19 cellular contexts compared by ENCODE assay signal in the genomic region with DNA sequence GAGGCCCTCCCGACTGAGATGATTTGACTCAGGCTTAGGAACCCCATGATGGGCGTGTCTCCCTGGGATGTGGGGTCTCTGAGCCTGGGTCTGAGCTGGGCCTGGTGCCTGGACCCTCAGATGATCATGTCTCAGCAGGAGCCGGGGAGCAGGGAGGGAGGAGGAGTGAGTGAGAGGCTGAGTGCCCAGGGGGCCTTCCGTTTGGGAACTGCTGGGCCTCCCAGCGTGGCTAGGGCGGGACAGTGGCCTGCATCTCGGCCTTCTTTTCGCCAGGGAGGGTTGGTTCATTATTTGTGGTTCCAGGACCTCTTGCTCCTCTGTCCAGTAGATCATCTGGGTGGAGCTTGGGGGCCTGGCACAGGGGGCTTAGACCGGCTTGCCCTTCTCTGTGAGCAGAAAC. TPM values are rescaled to one million over a fixed set of nuclear protein-coding genes. Genes with fewer than 3 reads are reported as not detected.
DNase-seq lines count a peak whose midpoint lies in the region; TF ChIP-seq lines count a peak whose summit lies in the region.
"Had no signal": no experiment of that assay in that cellular context is flagged by ENCODE, and none has a peak within 500 bp of the region (broad histone marks: within the 10 kb centered on the region; RNA-seq: fewer than 3 reads in every experiment).

No MANE protein-coding gene starts in this region.

- in situ Hi-C loops in GM23248 (cut with MboI): no loop called here

- H3K79me2 ChIP-seq in GM23248 (ENCODE audit: insufficient read depth): peaks cover 99% of the 10 kb centered on the region

- no peak overlapping the region for H3K23ac ChIP-seq in neuronal stem cell (ENCODE audit: low read depth, low read length, poor library complexity)

- peaks cover 39% of the 10 kb centered on the region for H3F3A ChIP-seq in GM23248 (ENCODE audit: insufficient read depth)

- H3K27ac ChIP-seq in GM23248: peak overlapping the region; percentile 99
- H3K27ac ChIP-seq in SK-N-MC: peak overlapping the region; percentile 96
- no peak overlapping the region for H3K27ac ChIP-seq in neuronal stem cell (replicated peaks; ENCODE audit: low read length)
- peak overlapping the region; percentile 58 for H3K27ac ChIP-seq in vagina
- H3K27ac ChIP-seq in right atrium auricular region: no peak overlapping the region
- H3K27ac ChIP-seq: BLaER1 had no signal

- H4K8ac ChIP-seq in neuronal stem cell (ENCODE audit: low read depth, low read length): no peak overlapping the region

- no peaks in the 10 kb centered on the region for H3K79me1 ChIP-seq in neuronal stem cell (ENCODE audit: low read depth, low read length)

- DNase-seq in GM23248: peak; percentile 33
- DNase-seq in SK-N-MC (ENCODE audit: low read depth, low spot score): no peak
- no peak for DNase-seq in neuronal stem cell (ENCODE audit: low spot score)
- DNase-seq in vagina (ENCODE audit: extremely low spot score in 2 of 2): no peak
- DNase-seq in right atrium auricular region (ENCODE audit: low spot score): no peak
- no peak for DNase-seq in LoVo (ENCODE audit: low spot score)
- no peak for DNase-seq in activated naive CD8-positive, alpha-beta T cell treated with anti-CD3 and anti-CD28 coated beads for 36 hours
- DNase-seq: CD4-positive, alpha-beta memory T cell; DMS153; NCI-H1105; NCI-H146; NCI-H2029; NCI-H2227 treated with DMSO at 0.1 percent for 48 hours; NCI-H510A treated with DMSO at 0.1 percent for 48 hours; NCI-H748 treated with DMSO at 0.1 percent for 48 hours; SIG-M5 had no signal

- peak overlapping the region; percentile 94 for H3K9ac ChIP-seq in GM23248
- H3K9ac ChIP-seq in SK-N-MC (ENCODE audit: insufficient read length): no peak overlapping the region
- H3K9ac ChIP-seq in neuronal stem cell (ENCODE audit: low read depth, low read length, poor library complexity): no peak overlapping the region
- H3K9ac ChIP-seq: BLaER1 had no signal

- H3K36me3 Mint-ChIP-seq in activated naive CD8-positive, alpha-beta T cell treated with anti-CD3 and anti-CD28 coated beads for 36 hours: no peaks in the 10 kb centered on the region
- H3K36me3 Mint-ChIP-seq: CD4-positive, alpha-beta memory T cell had no signal

- no peak overlapping the region for H3K18ac ChIP-seq in neuronal stem cell (ENCODE audit: low read length)

- no peaks in the 10 kb centered on the region for H3K9me2 ChIP-seq in GM23248 (ENCODE audit: insufficient read depth)

- H3K27ac Mint-ChIP-seq in activated naive CD8-positive, alpha-beta T cell treated with anti-CD3 and anti-CD28 coated beads for 36 hours: no peak overlapping the region
- H3K27ac Mint-ChIP-seq: CD4-positive, alpha-beta memory T cell had no signal

- H4K91ac ChIP-seq in neuronal stem cell (ENCODE audit: low read depth, low read length, poor library complexity): no peak overlapping the region

- no peak overlapping the region for H2BK12ac ChIP-seq in neuronal stem cell (ENCODE audit: low read length)

- intact Hi-C loops in vagina (cut with DNase I): no loop called here

- H3K4me3 ChIP-seq in GM23248 (0 out of 2 replicates have a peak overlapping the region, but pooled peaks have one; percentile 82), SK-N-MC (peak overlapping the region; percentile 31), neuronal stem cell (ENCODE audit: low read length in 2 of 2) (no peak overlapping the region), vagina (no peak overlapping the region), right atrium auricular region (no peak overlapping the region)
- H3K4me3 ChIP-seq: BLaER1, K562 had no signal

- no peaks in the 10 kb centered on the region for H4K20me1 ChIP-seq in GM23248 (ENCODE audit: insufficient read depth)
- H4K20me1 ChIP-seq: BLaER1 had no signal

- no peaks in the 10 kb centered on the region for H3K4me1 Mint-ChIP-seq in activated naive CD8-positive, alpha-beta T cell treated with anti-CD3 and anti-CD28 coated beads for 36 hours
- H3K4me1 Mint-ChIP-seq: CD4-positive, alpha-beta memory T cell had no signal

- H2BK120ac ChIP-seq in neuronal stem cell (ENCODE audit: low read depth, low read length): no peak overlapping the region

- peak overlapping the region; percentile 23 for H2AK5ac ChIP-seq in neuronal stem cell (ENCODE audit: low read depth, low read length)

- H2AFZ ChIP-seq in GM23248 (no peak overlapping the region), neuronal stem cell (ENCODE audit: low read length) (no peak overlapping the region)

- no peak for TF ChIP-seq POLR2A in vagina (IDR thresholded peaks at IDR 0.05)

- no peak overlapping the region for H3K4ac ChIP-seq in neuronal stem cell (ENCODE audit: low read length)

- H3K27me3 ChIP-seq in GM23248 (replicated peaks; ENCODE audit: insufficient read depth) (no peaks in the 10 kb centered on the region), neuronal stem cell (ENCODE audit: control insufficient read depth in 3 of 3, insufficient read depth in 3 of 3, low read depth in 1 of 3, low read length in 3 of 3) (peaks cover 0 to 77% (median 2%) of the 10 kb centered on the region in 3 experiments), vagina (no peaks in the 10 kb centered on the region), right atrium auricular region (peaks cover 0 to 8% of the 10 kb centered on the region in 2 donors)

- peak overlapping the region; percentile 38 for H2BK15ac ChIP-seq in neuronal stem cell (ENCODE audit: low read length)

- no peak overlapping the region for H3K14ac ChIP-seq in neuronal stem cell (ENCODE audit: low read length)

- no peak overlapping the region for H3K4me3 Mint-ChIP-seq in activated naive CD8-positive, alpha-beta T cell treated with anti-CD3 and anti-CD28 coated beads for 36 hours

- H3K27me3 Mint-ChIP-seq in activated naive CD8-positive, alpha-beta T cell treated with anti-CD3 and anti-CD28 coated beads for 36 hours: peaks cover 22% of the 10 kb centered on the region

- H3K9me3 Mint-ChIP-seq in activated naive CD8-positive, alpha-beta T cell treated with anti-CD3 and anti-CD28 coated beads for 36 hours: no peaks in the 10 kb centered on the region
- H3K9me3 Mint-ChIP-seq: CD4-positive, alpha-beta memory T cell had no signal

- H3K4me1 ChIP-seq in GM23248 (ENCODE audit: insufficient read depth) (peaks cover 45% of the 10 kb centered on the region), neuronal stem cell (ENCODE audit: control insufficient read depth in 2 of 2, insufficient read depth in 1 of 2, low read depth in 1 of 2, low read length in 2 of 2) (peaks cover 4 to 16% of the 10 kb centered on the region in 2 donors), vagina (peaks cover 63% of the 10 kb centered on the region), right atrium auricular region (peaks cover 0 to 5% of the 10 kb centered on the region in 2 donors)

- no peaks in the 10 kb centered on the region for H3K9me3 ChIP-seq in GM23248 (ENCODE audit: low read depth)
- no peaks in the 10 kb centered on the region for H3K9me3 ChIP-seq in SK-N-MC (ENCODE audit: low read depth, low read length)
- H3K9me3 ChIP-seq in neuronal stem cell (replicated peaks in 1 of 2; ENCODE audit: control insufficient read depth in 2 of 2, insufficient read depth in 1 of 2, low read depth in 1 of 2, low read length in 2 of 2): no peaks in the 10 kb centered on the region
- H3K9me3 ChIP-seq in vagina: no peaks in the 10 kb centered on the region
- H3K9me3 ChIP-seq in right atrium auricular region: no peaks in the 10 kb centered on the region
- H3K9me3 ChIP-seq: BLaER1 had no signal

- H3K4me2 ChIP-seq in GM23248 (ENCODE audit: unreplicated experiment) (no peak overlapping the region), neuronal stem cell (ENCODE audit: insufficient read depth, low read length, poor library complexity, severe bottlenecking) (no peak overlapping the region)
- H3K4me2 ChIP-seq: BLaER1 had no signal

- no peaks in the 10 kb centered on the region for H3K36me3 ChIP-seq in GM23248 (ENCODE audit: low read depth)
- H3K36me3 ChIP-seq in SK-N-MC (ENCODE audit: insufficient read depth, low read length): peaks cover 24% of the 10 kb centered on the region
- H3K36me3 ChIP-seq in neuronal stem cell (replicated peaks in 1 of 2; ENCODE audit: control insufficient read depth in 2 of 2, insufficient read depth in 2 of 2, low read length in 2 of 2): no peaks in the 10 kb centered on the region
- no peaks in the 10 kb centered on the region for H3K36me3 ChIP-seq in vagina
- H3K36me3 ChIP-seq in right atrium auricular region: no peaks in the 10 kb centered on the region
- H3K36me3 ChIP-seq: BLaER1 had no signal

- TF ChIP-seq CTCF in vagina (IDR thresholded peaks at IDR 0.05) (no peak), right atrium auricular region (IDR thresholded peaks at IDR 0.05) (no peak)

- WGBS in GM23248 (ENCODE audit: low coverage in 1 of 2, low lambda C conversion rate in 2 of 2, missing lambda C conversion rate in 2 of 2), 2 experiments: 36 to 37% methylated on average over 9 of the region's 9 CpGs
- WGBS in neuronal stem cell (ENCODE audit: extremely low coverage in 2 of 2, insufficient read length in 2 of 2, insufficient replicate concordance in 1 of 2), 2 donors: no CpG with 5 or more reads among the region's 9 CpGs

- H2BK5ac ChIP-seq in neuronal stem cell (ENCODE audit: low read length): peak overlapping the region; percentile 1

RNA-seq across cellular contexts. Expression of gene PRRX2, which starts 5.6 kb away (rescaled TPM):
- 145 and 169 TPM in 2 replicates for total RNA-seq in GM23248 (2014; rRNA removed; shearing (Covaris generic))
- 137 and 141 TPM in 2 replicates for polyA plus RNA-seq in GM23248 (2016; fragmentation: Nextera tagmentation; extraction: Ambion mirVana)
- polyA plus RNA-seq in neuronal stem cell (2013, experiment 1 of 2): 26.3 TPM
- 25.0 TPM for polyA plus RNA-seq in neuronal stem cell (2013, experiment 2 of 2)
- total RNA-seq in vagina (43.7 TPM), right atrium auricular region (1 to 10 TPM; 1.1 to 6.9 TPM)
- under 1 TPM; 0.66 to 0.76 TPM for total RNA-seq in activated naive CD8-positive, alpha-beta T cell treated with anti-CD3 and anti-CD28 coated beads for 36 hours
- total RNA-seq: CD4-positive, alpha-beta memory T cell; G401; K562 had no signal
- polyA plus RNA-seq: CD4-positive, alpha-beta memory T cell had no signal

RNA-seq across cellular contexts. Expression of gene ASB6, which starts 29.1 kb away (rescaled TPM):
- 22.9 and 24.9 TPM in 2 replicates for total RNA-seq in GM23248 (2014; rRNA removed; shearing (Covaris generic))
- polyA plus RNA-seq in GM23248 (2016; fragmentation: Nextera tagmentation; extraction: Ambion mirVana): 24.1 and 24.4 TPM in 2 replicates
- 10.1 TPM for polyA plus RNA-seq in neuronal stem cell (2013, experiment 1 of 2)
- 10.5 TPM for polyA plus RNA-seq in neuronal stem cell (2013, experiment 2 of 2)
- total RNA-seq in vagina (18.9 TPM), right atrium auricular region (10 to 100 TPM; 10.2 to 12.6 TPM)
- 10 to 100 TPM; 24.9 to 25.1 TPM for total RNA-seq in activated naive CD8-positive, alpha-beta T cell treated with anti-CD3 and anti-CD28 coated beads for 36 hours

RNA-seq across cellular contexts. Expression of gene NTMT1, which starts 45.1 kb away (rescaled TPM):
- total RNA-seq in GM23248 (2014; rRNA removed; shearing (Covaris generic)): 32.6 and 44.5 TPM in 2 replicates
- 115 TPM in 2 replicates for polyA plus RNA-seq in GM23248 (2016; fragmentation: Nextera tagmentation; extraction: Ambion mirVana)
- 24.4 TPM for polyA plus RNA-seq in neuronal stem cell (2013, experiment 1 of 2)
- polyA plus RNA-seq in neuronal stem cell (2013, experiment 2 of 2): 22.5 TPM
- 15.5 TPM for total RNA-seq in vagina
- 10 to 100 TPM; 33.7 to 36.0 TPM for total RNA-seq in right atrium auricular region
- 10 to 100 TPM; 78.8 to 79.4 TPM for total RNA-seq in activated naive CD8-positive, alpha-beta T cell treated with anti-CD3 and anti-CD28 coated beads for 36 hours

RNA-seq across cellular contexts. Expression of gene C9orf50, which starts 50.2 kb away (rescaled TPM):
- total RNA-seq in GM23248 (2014; rRNA removed; shearing (Covaris generic)): 0.32 TPM in 1 of 2 replicates, not detected in the other
- polyA plus RNA-seq in GM23248 (2016; fragmentation: Nextera tagmentation; extraction: Ambion mirVana): 0.23 and 0.56 TPM in 2 replicates
- polyA plus RNA-seq in neuronal stem cell (2013, experiment 1 of 2): 0.11 TPM
- 0.07 TPM for polyA plus RNA-seq in neuronal stem cell (2013, experiment 2 of 2)
- total RNA-seq in vagina (not detected), right atrium auricular region (not detected)
- not detected for total RNA-seq in activated naive CD8-positive, alpha-beta T cell treated with anti-CD3 and anti-CD28 coated beads for 36 hours
- total RNA-seq: CD4-positive, alpha-beta memory T cell; G401; K562 had no signal
- polyA plus RNA-seq: CD4-positive, alpha-beta memory T cell; K562 had no signal

Comparison
In these comparisons a context has a peak if more than half of its experiments do, and no peak if none do; other contexts are left out.
1. H3K27ac ChIP-seq: peak in GM23248 (single experiment), SK-N-MC (single experiment) and vagina (single experiment); none in neuronal stem cell (single experiment) and right atrium auricular region (0 of 2).
2. H3K4me3 ChIP-seq: peak in GM23248 (single experiment) and SK-N-MC (single experiment); none in neuronal stem cell (0 of 2), vagina (0 of 2) and right atrium auricular region (0 of 2).